Comparison of ENCODE assay signal across 21 cellular contexts in the genomic region with DNA sequence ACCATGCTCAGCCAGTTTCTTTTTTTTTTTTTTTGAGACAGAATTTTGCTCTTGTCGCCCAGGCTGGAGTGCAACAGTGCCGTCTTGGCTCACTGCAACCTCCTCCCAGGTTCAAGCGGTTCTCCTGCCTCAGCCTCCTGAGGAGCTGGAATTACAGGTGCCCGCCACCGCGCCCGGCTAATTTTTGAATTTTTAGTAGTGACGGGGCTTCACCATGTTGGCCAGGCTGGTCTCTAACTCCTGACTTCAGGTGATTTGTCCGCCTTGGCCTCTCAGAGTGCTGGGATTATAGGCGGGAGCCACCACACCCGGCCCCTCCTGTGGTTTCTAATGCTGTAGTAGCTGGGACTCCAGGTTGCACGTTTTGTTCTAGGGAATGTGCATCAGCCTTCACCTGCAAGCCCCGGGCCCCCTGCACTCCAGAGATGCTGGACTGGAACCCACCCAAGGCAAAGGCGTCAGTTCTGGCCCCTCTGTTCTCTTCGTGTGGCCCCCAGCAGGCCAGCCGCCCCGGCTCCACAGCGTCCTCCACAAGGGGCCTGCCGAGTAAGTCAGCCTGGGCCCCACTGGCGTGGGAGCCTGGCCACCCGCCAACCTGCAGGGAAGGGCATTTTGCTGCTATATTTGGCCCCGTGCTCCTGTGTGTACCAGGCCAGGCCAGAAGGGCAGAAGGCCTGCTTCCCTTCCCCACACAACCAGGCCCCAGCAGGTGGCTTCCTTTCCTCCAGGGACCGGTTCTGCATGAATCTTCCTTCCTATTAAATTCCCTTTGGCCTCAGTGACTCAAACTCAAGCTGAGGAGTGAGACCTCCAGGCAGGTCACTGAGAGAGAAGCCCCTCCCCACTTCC. TPM values are rescaled to one million over a fixed set of nuclear protein-coding genes. Genes with fewer than 3 reads are reported as not detected.
DNase-seq lines count a peak whose midpoint lies in the region; ATAC-seq and TF ChIP-seq lines count a peak whose summit lies in the region.
"Had no signal": no experiment of that assay in that cellular context is flagged by ENCODE, and none has a peak within 500 bp of the region (broad histone marks: within the 10 kb centered on the region; RNA-seq: fewer than 3 reads in every experiment).

No MANE protein-coding gene starts in this region.

- no peak overlapping the region for H3K27ac ChIP-seq in right atrium auricular region
- H3K27ac ChIP-seq: Peyer's patch had no signal

- H3K36me3 ChIP-seq in right atrium auricular region: no peaks in the 10 kb centered on the region
- H3K36me3 ChIP-seq: MG63, Peyer's patch had no signal

- H3K9me3 ChIP-seq in right atrium auricular region: no peaks in the 10 kb centered on the region
- H3K9me3 ChIP-seq: MG63, Peyer's patch had no signal

- peaks cover 0 to 16% of the 10 kb centered on the region in 2 donors for H3K4me1 ChIP-seq in right atrium auricular region

- ATAC-seq in Right ventricle myocardium inferior (peak; percentile 79), Right ventricle myocardium superior (ENCODE audit: poor library complexity) (peak; percentile 87), HG02852 (IDR thresholded peaks at IDR 0.05; ENCODE audit: unreplicated experiment) (no peak)
- ATAC-seq: effector memory CD8-positive, alpha-beta T cell had no signal

- no peaks in the 10 kb centered on the region for H3K27me3 ChIP-seq in right atrium auricular region
- H3K27me3 ChIP-seq: MG63, Peyer's patch had no signal

- DNase-seq in Right ventricle myocardium inferior (ENCODE audit: missing footprints): peak; percentile 71
- DNase-seq in right atrium auricular region (ENCODE audit: low spot score): no peak
- DNase-seq in Right ventricle myocardium superior: peak; percentile 78
- DNase-seq in islet precursor cell: peak; percentile 73
- DNase-seq in RKO (ENCODE audit: low spot score): no peak
- DNase-seq in NCI-H345 treated with DMSO at 0.1 percent for 48 hours (lab: John Stamatoyannopoulos, UW; ENCODE audit: unreplicated experiment): no peak
- no peak for DNase-seq in GM19238 (ENCODE audit: insufficient read length, low spot score)
- DNase-seq: activated CD4-positive, alpha-beta T cell treated with anti-CD3 and anti-CD28 coated beads, Interleukin-2, amount 50 U/mL, for 4 hours; activated gamma-delta T cell treated with Interleukin-2 at 50 U/mL for 16 hours; amygdala; effector memory CD8-positive, alpha-beta T cell; GF-D8; mesenchymal stem cell; MG63; NCI-H1694; NCI-H2227 treated with DMSO at 0.1 percent for 48 hours; Peyer's patch; small intestine; stimulated activated CD4-positive, alpha-beta T cell treated with anti-CD3 and anti-CD28 coated beads, Interleukin-4, amount 100 ng/mL, for 4 hours had no signal

- H3K4me3 ChIP-seq in right atrium auricular region: no peak overlapping the region
- H3K4me3 ChIP-seq: MG63, Peyer's patch had no signal

- no peak for TF ChIP-seq CTCF in right atrium auricular region (IDR thresholded peaks at IDR 0.05)

- intact Hi-C loops in Right ventricle myocardium inferior (cut with DNase I) (no loop called here), Right ventricle myocardium superior (cut with DNase I) (no loop called here)

RNA-seq across cellular contexts. Expression of gene B3GNT7, which starts 25.7 kb away (rescaled TPM):
- total RNA-seq in Right ventricle myocardium inferior: 9.1 TPM
- total RNA-seq in right atrium auricular region: 1 to 10 TPM; 4.0 to 9.4 TPM
- 7.7 TPM for total RNA-seq in Right ventricle myocardium superior
- total RNA-seq: A172 had no signal

Comparison
In these comparisons a context has a peak if more than half of its experiments do, and no peak if none do; other contexts are left out.
1. DNase-seq: peak in Right ventricle myocardium inferior (single experiment), Right ventricle myocardium superior (single experiment) and islet precursor cell (single experiment); none in right atrium auricular region (single experiment), RKO (single experiment), NCI-H345 treated with DMSO at 0.1 percent for 48 hours (single experiment) and GM19238 (single experiment).